In genomic region chr20:22744341-22745193, GRCh38 we compare ENCODE assay signal across 12 cellular contexts.
"Had no signal": no experiment of that assay in that cellular context is flagged by ENCODE, and none has a peak within 500 bp of the region (broad histone marks: within the 10 kb centered on the region; RNA-seq: fewer than 3 reads in every experiment).

No MANE protein-coding gene starts in this region.

- H3K27me3 Mint-ChIP-seq: activated naive CD8-positive, alpha-beta T cell; naive thymus-derived CD4-positive, alpha-beta T cell had no signal

- H3K27ac Mint-ChIP-seq: activated naive CD8-positive, alpha-beta T cell; naive thymus-derived CD4-positive, alpha-beta T cell had no signal

- DNase-seq: activated CD4-positive, alpha-beta T cell treated with anti-CD3 and anti-CD28 coated beads, Interleukin-2, amount 50 U/mL, for 1 hour; activated effector memory CD4-positive, alpha-beta T cell treated with anti-CD3 and anti-CD28 coated beads, Interleukin-2, amount 50 U/mL, for 16 hours; anterior cingulate cortex; hypothalamus; left colon; naive thymus-derived CD4-positive, alpha-beta T cell; sigmoid colon; stimulated activated CD4-positive, alpha-beta T cell treated with anti-CD3 and anti-CD28 coated beads, Interleukin-12 subunit alpha, Interleukin-12 subunit beta, amount 100 ng/mL, for 4 hours; stimulated activated naive CD4-positive, alpha-beta T cell treated with Interleukin-2 at 50 U/mL for 16 hours; upper lobe of left lung had no signal

- H3K9me3 ChIP-seq: sigmoid colon, upper lobe of left lung had no signal

- H3K4me1 ChIP-seq: upper lobe of left lung had no signal

- H3K4me1 Mint-ChIP-seq: naive thymus-derived CD4-positive, alpha-beta T cell had no signal

- H3K27ac ChIP-seq: sigmoid colon, upper lobe of left lung had no signal

- H3K36me3 ChIP-seq: sigmoid colon, upper lobe of left lung had no signal

- H3K36me3 Mint-ChIP-seq: activated naive CD8-positive, alpha-beta T cell; naive thymus-derived CD4-positive, alpha-beta T cell had no signal

- H3K27me3 ChIP-seq: sigmoid colon, upper lobe of left lung had no signal

- H3K4me3 ChIP-seq: lung, sigmoid colon, upper lobe of left lung had no signal

- H3K4me3 Mint-ChIP-seq: activated naive CD8-positive, alpha-beta T cell; naive thymus-derived CD4-positive, alpha-beta T cell had no signal
